1 cellular context compared by ENCODE assay signal in the genomic region with DNA sequence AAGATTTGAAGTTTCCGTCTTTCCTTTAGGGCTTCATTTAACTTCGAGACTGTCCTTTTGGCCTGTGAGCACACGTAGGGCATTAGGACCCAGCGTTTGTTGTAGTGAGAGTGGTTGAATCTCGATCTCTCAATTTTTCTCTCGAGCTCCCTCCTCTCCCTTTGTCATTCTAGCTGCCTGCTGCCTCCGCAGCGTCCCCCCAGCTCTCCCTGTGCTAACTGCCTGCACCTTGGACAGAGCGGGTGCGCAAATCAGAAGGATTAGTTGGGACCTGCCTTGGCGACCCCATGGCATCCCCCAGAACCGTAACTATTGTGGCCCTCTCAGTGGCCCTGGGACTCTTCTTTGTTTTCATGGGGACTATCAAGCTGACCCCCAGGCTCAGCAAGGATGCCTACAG.
TF ChIP-seq lines count a peak whose summit lies in the region.

Gene TMEM35A (plus strand): TSS at position 164 of the 400 bp plus-strand sequence. CDS start 124 bp downstream, at position 288.

TF ChIP-seq in GM23338, 12 proteins besides CTCF, POLR2A, EP300 and RAD21:
- TF ChIP-seq ZNF462 (CRISPR knock-in tag; IDR thresholded peaks at IDR 0.05) (no peak), NANOG (IDR thresholded peaks at IDR 0.05; ENCODE audit: borderline replicate concordance) (no peak), POLR2AphosphoS5 (IDR thresholded peaks at IDR 0.05; ENCODE audit: low read depth) (peak; percentile 39; the same call in 1 of the 2 replicates)
